In the genomic region with DNA sequence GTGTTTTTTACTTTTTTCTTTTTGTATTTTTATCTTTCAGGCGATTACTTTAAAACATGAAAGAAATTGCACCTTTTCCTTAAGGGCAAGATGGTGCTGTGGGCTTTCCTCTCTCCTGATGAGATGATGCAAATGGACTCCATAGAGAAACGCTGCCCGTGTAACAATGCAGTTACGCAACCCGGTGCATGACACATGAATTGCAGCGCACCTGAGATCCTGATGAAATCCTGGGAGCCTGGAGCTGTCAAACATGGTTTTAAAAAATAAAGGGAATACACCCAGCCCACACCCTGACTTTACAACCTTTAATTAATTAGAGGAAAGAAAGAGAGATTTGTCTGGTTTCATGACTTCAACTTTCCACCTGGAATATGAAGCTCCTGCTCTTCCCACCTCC, we compare ENCODE assay signal across 13 cellular contexts.
A peak's percentile ranks its signal among the peaks of the same experiment; 100 is the strongest.
DNase-seq lines count a peak whose midpoint lies in the region; ATAC-seq and TF ChIP-seq lines count a peak whose summit lies in the region.
"Had no signal": no experiment of that assay in that cellular context is flagged by ENCODE, and none has a peak within 500 bp of the region (broad histone marks: within the 10 kb centered on the region; RNA-seq: fewer than 3 reads in every experiment).

No MANE protein-coding gene starts in this region.

- peak; percentile 49; the same call in 1 of the 2 replicates for ATAC-seq in HCT116
- ATAC-seq: activated CD4-positive, CD25-positive, alpha-beta regulatory T cell treated with anti-CD3 and anti-CD28 coated beads, Interleukin-2, amount 50 U/mL, for 24 hours; natural killer cell had no signal

- H3K9me3 Mint-ChIP-seq in osteocyte (ENCODE audit: unreplicated experiment), result no peaks in the 10 kb centered on the region
- H3K9me3 Mint-ChIP-seq: CD4-positive, alpha-beta T cell; natural killer cell had no signal

- no peak overlapping the region for H3K27ac ChIP-seq in HCT116 (ENCODE audit: low read depth, low read length)

- no TSS peak for BruUV-seq in HCT116 (replicated peaks; lab: Mats Ljungman, UMichigan)

- peaks cover 10% of the 10 kb centered on the region for H3K4me1 Mint-ChIP-seq in osteocyte (ENCODE audit: unreplicated experiment)

- no peaks in the 10 kb centered on the region for H3K36me3 Mint-ChIP-seq in osteocyte (ENCODE audit: unreplicated experiment)
- H3K36me3 Mint-ChIP-seq: natural killer cell had no signal

- RAD21 ChIA-PET in HCT116 (lab: Charles Lee; ENCODE audit: low non-redundant PET in 1 of 2, low total read pairs in 2 of 2, uncharacterized antibody in 2 of 2, unreplicated experiment in 2 of 2), result no interaction called here

- no peak for DNase-seq in HCT116 (ENCODE audit: low read depth, low spot score)
- peak; percentile 5 for DNase-seq in NCI-H510A (lab: John Stamatoyannopoulos, UW)
- DNase-seq in epithelial cell of proximal tubule (ENCODE audit: low read depth), result no peak
- DNase-seq in osteocyte (ENCODE audit: extremely low spot score, unreplicated experiment), result peak; percentile 21
- no peak for DNase-seq in activated T-cell treated with anti-CD3 and anti-CD28 coated beads, Interleukin-2, amount 50 U/mL, for 48 hours
- DNase-seq in activated CD8-positive, alpha-beta memory T cell treated with anti-CD3 and anti-CD28 coated beads for 24 hours, result no peak
- DNase-seq in AG20443 (ENCODE audit: low spot score), result no peak
- DNase-seq: amygdala; CD4-positive, alpha-beta T cell; GF-D8; natural killer cell; NCI-H1694 had no signal

- H3K9me2 ChIP-seq in HCT116 (ENCODE audit: insufficient read depth), result no peaks in the 10 kb centered on the region

- H3K27me3 ChIP-seq in HCT116 (ENCODE audit: insufficient read depth, low read length), result no peaks in the 10 kb centered on the region

- H4K20me1 ChIP-seq in HCT116 (ENCODE audit: insufficient read depth), result no peaks in the 10 kb centered on the region

- no peak overlapping the region for H3K27ac Mint-ChIP-seq in osteocyte (ENCODE audit: unreplicated experiment)
- H3K27ac Mint-ChIP-seq: CD4-positive, alpha-beta T cell; natural killer cell had no signal

- H3K4me2 ChIP-seq in HCT116 (ENCODE audit: low read length), result no peak overlapping the region

- H2AFZ ChIP-seq in HCT116 (ENCODE audit: low read depth, low read length, poor library complexity, severe bottlenecking), result no peak overlapping the region

- TF ChIP-seq POLR2A in HCT116 (IDR thresholded peaks at IDR 0.05; ENCODE audit: borderline replicate concordance, extremely low read depth, insufficient read depth, insufficient read length), result no peak

- peak; percentile 70 for TF ChIP-seq RAD21 in HCT116 (IDR thresholded peaks at IDR 0.05; ENCODE audit: low read depth)

- H3K4me3 ChIP-seq in HCT116 (replicated peaks in 1 of 2; ENCODE audit: low read depth in 1 of 2, low read length in 2 of 2) (no peak overlapping the region), epithelial cell of proximal tubule (ENCODE audit: low read depth, low read length) (no peak overlapping the region)

- peak in 1 of 3 experiments; percentile 13; a peak in 1 of 6 replicates for TF ChIP-seq CTCF in HCT116 (IDR thresholded peaks at IDR 0.05 in 2 of 3, conservative IDR thresholded peaks at IDR 0.05 in 1 of 3; ENCODE audit: borderline replicate concordance in 1 of 3, insufficient read depth in 1 of 3, low read depth in 2 of 3, low read length in 2 of 3)
- TF ChIP-seq CTCF in epithelial cell of proximal tubule (conservative IDR thresholded peaks at IDR 0.05; ENCODE audit: low read depth, low read length), result peak; percentile 9
- no peak for TF ChIP-seq CTCF in osteocyte (IDR thresholded peaks at IDR 0.05)

- no peaks in the 10 kb centered on the region for H3K36me3 ChIP-seq in HCT116 (ENCODE audit: control insufficient read depth in 1 of 2, insufficient read depth in 2 of 2, low read length in 2 of 2)

- H3K4me3 Mint-ChIP-seq in osteocyte (ENCODE audit: unreplicated experiment), result no peak overlapping the region
- H3K4me3 Mint-ChIP-seq: CD4-positive, alpha-beta T cell; natural killer cell had no signal

- no peaks in the 10 kb centered on the region for H3K79me2 ChIP-seq in HCT116 (ENCODE audit: insufficient read depth, low read length)

- no peaks in the 10 kb centered on the region for H3K9me3 ChIP-seq in HCT116 (ENCODE audit: control insufficient read depth in 1 of 2, insufficient read depth in 1 of 2, low read depth in 1 of 2, low read length in 2 of 2)

- H3K4me1 ChIP-seq in HCT116 (ENCODE audit: control insufficient read depth in 1 of 2, insufficient read depth in 2 of 2, low read length in 2 of 2), result peaks cover 10 to 41% of the 10 kb centered on the region in 2 experiments

- no peaks in the 10 kb centered on the region for H3K27me3 Mint-ChIP-seq in osteocyte (ENCODE audit: unreplicated experiment)
- H3K27me3 Mint-ChIP-seq: CD4-positive, alpha-beta T cell had no signal

- no peak overlapping the region for H3K9ac ChIP-seq in HCT116 (ENCODE audit: low read length)

- POLR2A ChIA-PET in HCT116 (lab: Charles Lee), result no interaction called here

- intact Hi-C loops in HCT116 (cut with micrococcal nuclease), result no loop called here

- CTCF ChIA-PET in HCT116 (lab: Charles Lee), result interaction anchor here (1.3 kb wide), 1 partner anchor 10 kb away, joined by 3 read pairs; no protein-coding TSS in a partner anchor

TF ChIP-seq in HCT116, 20 proteins besides CTCF, POLR2A, EP300 and RAD21 (continues in another document):
- TF ChIP-seq ZNF274 (IDR thresholded peaks at IDR 0.05; ENCODE audit: low read depth, low read length) (no peak), YY1 (IDR thresholded peaks at IDR 0.05; ENCODE audit: extremely low read depth, insufficient replicate concordance, low read depth, low read length) (peak; percentile 56), CEBPB (IDR thresholded peaks at IDR 0.05; ENCODE audit: low read depth) (peak; percentile 99), EGR1 (IDR thresholded peaks at IDR 0.05; ENCODE audit: low read depth) (no peak), ATF3 (IDR thresholded peaks at IDR 0.05) (no peak; the same call in 1 of the 2 replicates), SIN3A (IDR thresholded peaks at IDR 0.05; ENCODE audit: low read depth) (no peak), FOSL1 (IDR thresholded peaks at IDR 0.05; ENCODE audit: low read depth) (peak; percentile 46), TCF7L2 (IDR thresholded peaks at IDR 0.05; ENCODE audit: borderline replicate concordance, extremely low read depth, insufficient read depth, insufficient read length) (no peak), ELF1 (IDR thresholded peaks at IDR 0.05; ENCODE audit: borderline replicate concordance, low read depth) (no peak), ZFX (IDR thresholded peaks at IDR 0.05) (no peak), CBX3 (IDR thresholded peaks at IDR 0.05; ENCODE audit: low read depth) (no peak; the same call in 1 of the 2 replicates), EZH2phosphoT487 (IDR thresholded peaks at IDR 0.05; ENCODE audit: borderline replicate concordance) (no peak), EZH2 (IDR thresholded peaks at IDR 0.05) (no peak), SP1 (IDR thresholded peaks at IDR 0.05; ENCODE audit: low read depth) (peak; percentile 59)
- TF ChIP-seq, protein P1, sequence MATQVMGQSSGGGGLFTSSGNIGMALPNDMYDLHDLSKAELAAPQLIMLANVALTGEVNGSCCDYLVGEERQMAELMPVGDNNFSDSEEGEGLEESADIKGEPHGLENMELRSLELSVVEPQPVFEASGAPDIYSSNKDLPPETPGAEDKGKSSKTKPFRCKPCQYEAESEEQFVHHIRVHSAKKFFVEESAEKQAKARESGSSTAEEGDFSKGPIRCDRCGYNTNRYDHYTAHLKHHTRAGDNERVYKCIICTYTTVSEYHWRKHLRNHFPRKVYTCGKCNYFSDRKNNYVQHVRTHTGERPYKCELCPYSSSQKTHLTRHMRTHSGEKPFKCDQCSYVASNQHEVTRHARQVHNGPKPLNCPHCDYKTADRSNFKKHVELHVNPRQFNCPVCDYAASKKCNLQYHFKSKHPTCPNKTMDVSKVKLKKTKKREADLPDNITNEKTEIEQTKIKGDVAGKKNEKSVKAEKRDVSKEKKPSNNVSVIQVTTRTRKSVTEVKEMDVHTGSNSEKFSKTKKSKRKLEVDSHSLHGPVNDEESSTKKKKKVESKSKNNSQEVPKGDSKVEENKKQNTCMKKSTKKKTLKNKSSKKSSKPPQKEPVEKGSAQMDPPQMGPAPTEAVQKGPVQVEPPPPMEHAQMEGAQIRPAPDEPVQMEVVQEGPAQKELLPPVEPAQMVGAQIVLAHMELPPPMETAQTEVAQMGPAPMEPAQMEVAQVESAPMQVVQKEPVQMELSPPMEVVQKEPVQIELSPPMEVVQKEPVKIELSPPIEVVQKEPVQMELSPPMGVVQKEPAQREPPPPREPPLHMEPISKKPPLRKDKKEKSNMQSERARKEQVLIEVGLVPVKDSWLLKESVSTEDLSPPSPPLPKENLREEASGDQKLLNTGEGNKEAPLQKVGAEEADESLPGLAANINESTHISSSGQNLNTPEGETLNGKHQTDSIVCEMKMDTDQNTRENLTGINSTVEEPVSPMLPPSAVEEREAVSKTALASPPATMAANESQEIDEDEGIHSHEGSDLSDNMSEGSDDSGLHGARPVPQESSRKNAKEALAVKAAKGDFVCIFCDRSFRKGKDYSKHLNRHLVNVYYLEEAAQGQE (IDR thresholded peaks at IDR 0.05; ENCODE audit: low read depth), result no peak
- TF ChIP-seq, protein P2, sequence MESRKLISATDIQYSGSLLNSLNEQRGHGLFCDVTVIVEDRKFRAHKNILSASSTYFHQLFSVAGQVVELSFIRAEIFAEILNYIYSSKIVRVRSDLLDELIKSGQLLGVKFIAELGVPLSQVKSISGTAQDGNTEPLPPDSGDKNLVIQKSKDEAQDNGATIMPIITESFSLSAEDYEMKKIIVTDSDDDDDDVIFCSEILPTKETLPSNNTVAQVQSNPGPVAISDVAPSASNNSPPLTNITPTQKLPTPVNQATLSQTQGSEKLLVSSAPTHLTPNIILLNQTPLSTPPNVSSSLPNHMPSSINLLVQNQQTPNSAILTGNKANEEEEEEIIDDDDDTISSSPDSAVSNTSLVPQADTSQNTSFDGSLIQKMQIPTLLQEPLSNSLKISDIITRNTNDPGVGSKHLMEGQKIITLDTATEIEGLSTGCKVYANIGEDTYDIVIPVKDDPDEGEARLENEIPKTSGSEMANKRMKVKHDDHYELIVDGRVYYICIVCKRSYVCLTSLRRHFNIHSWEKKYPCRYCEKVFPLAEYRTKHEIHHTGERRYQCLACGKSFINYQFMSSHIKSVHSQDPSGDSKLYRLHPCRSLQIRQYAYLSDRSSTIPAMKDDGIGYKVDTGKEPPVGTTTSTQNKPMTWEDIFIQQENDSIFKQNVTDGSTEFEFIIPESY (IDR thresholded peaks at IDR 0.05; ENCODE audit: extremely low read depth, insufficient replicate concordance, low read length), result no peak
- TF ChIP-seq, protein P3, sequence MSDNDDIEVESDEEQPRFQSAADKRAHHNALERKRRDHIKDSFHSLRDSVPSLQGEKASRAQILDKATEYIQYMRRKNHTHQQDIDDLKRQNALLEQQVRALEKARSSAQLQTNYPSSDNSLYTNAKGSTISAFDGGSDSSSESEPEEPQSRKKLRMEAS (IDR thresholded peaks at IDR 0.05), result 0 out of 2 replicates have a peak, but pooled peaks have one; percentile 38

Comparison
In these comparisons a context has a peak if more than half of its experiments do, and no peak if none do; other contexts are left out.
1. DNase-seq: peak in NCI-H510A (single experiment) and osteocyte (single experiment); none in HCT116 (single experiment), epithelial cell of proximal tubule (single experiment), activated T-cell treated with anti-CD3 and anti-CD28 coated beads, Interleukin-2, amount 50 U/mL, for 48 hours (0 of 2), activated CD8-positive, alpha-beta memory T cell treated with anti-CD3 and anti-CD28 coated beads for 24 hours (single experiment) and AG20443 (single experiment).